ENCODE assay signal across 13 cellular contexts in the genomic region with DNA sequence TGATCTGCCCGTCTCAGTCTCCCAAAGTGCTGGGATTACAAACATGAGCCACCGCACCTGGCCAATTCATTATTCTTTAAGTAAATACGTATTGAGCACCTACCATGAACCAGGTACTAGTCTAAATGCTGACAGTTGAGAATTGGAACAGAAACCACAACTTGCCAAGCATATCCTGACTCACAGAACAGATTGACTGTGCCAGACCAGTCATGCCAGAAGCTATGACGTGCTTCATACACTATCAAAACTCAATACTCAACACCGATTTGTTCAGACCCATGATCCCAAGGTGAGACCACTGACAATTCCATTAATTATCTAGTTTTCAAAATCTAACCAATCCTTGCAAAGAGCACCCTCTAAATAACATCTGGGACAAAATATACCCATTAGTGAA.
DNase-seq lines count a peak whose midpoint lies in the region; ATAC-seq and TF ChIP-seq lines count a peak whose summit lies in the region.
"Had no signal": no experiment of that assay in that cellular context is flagged by ENCODE, and none has a peak within 500 bp of the region (broad histone marks: within the 10 kb centered on the region; RNA-seq: fewer than 3 reads in every experiment).

No MANE protein-coding gene starts in this region.

- no peaks in the 10 kb centered on the region for H3K36me3 Mint-ChIP-seq in activated T-cell treated with anti-CD3 and anti-CD28 coated beads, Interleukin-2, amount 50 U/mL, for 72 hours (ENCODE audit: insufficient read depth in 2 of 2)
- H3K36me3 Mint-ChIP-seq in activated T-cell treated with anti-CD3 and anti-CD28 coated beads, Interleukin-2, amount 50 U/mL, for 24 hours (ENCODE audit: low read depth): no peaks in the 10 kb centered on the region
- peaks cover 0 to 6% (median 0%) of the 10 kb centered on the region in 3 experiments; a peak in 1 of 7 replicates for H3K36me3 Mint-ChIP-seq in H9 (ENCODE audit: insufficient read depth in 1 of 3, low read depth in 3 of 3)

- ATAC-seq in activated T-cell treated with anti-CD3 and anti-CD28 coated beads, Interleukin-2, amount 50 U/mL, for 72 hours (replicated peaks in 1 of 2): peak; percentile 97 to 98
- ATAC-seq in HG02852 (IDR thresholded peaks at IDR 0.05; ENCODE audit: unreplicated experiment): peak; percentile 80

- no peak overlapping the region for H2BK12ac ChIP-seq in H9 (ENCODE audit: insufficient read length, low read depth, low read length)

- H3K27me3 ChIP-seq in OCI-LY3 (ENCODE audit: low read depth, low read length): no peaks in the 10 kb centered on the region
- no peaks in the 10 kb centered on the region for H3K27me3 ChIP-seq in stomach
- H3K27me3 ChIP-seq in H9 (ENCODE audit: insufficient read depth, low read length): no peaks in the 10 kb centered on the region

- no peaks in the 10 kb centered on the region for H3K36me3 ChIP-seq in OCI-LY3 (replicated peaks; ENCODE audit: low read depth, low read length)
- H3K36me3 ChIP-seq in stomach: no peaks in the 10 kb centered on the region
- H3K36me3 ChIP-seq: HAP-1 had no signal

- no peak overlapping the region for H3K4ac ChIP-seq in H9 (ENCODE audit: low read depth, low read length)

- H3K4me1 ChIP-seq in OCI-LY3 (ENCODE audit: low read length) (peaks cover 31% of the 10 kb centered on the region), stomach (peaks cover 11 to 27% (median 14%) of the 10 kb centered on the region in 4 donors), H9 (ENCODE audit: insufficient read depth, low read length) (no peaks in the 10 kb centered on the region; the same call in 1 of the 2 replicates)

- peak overlapping the region; percentile 42 for H3K27ac Mint-ChIP-seq in activated T-cell treated with anti-CD3 and anti-CD28 coated beads, Interleukin-2, amount 50 U/mL, for 72 hours
- H3K27ac Mint-ChIP-seq in activated T-cell treated with anti-CD3 and anti-CD28 coated beads, Interleukin-2, amount 50 U/mL, for 24 hours: no peak overlapping the region
- no peak overlapping the region for H3K27ac Mint-ChIP-seq in H9

- H2AFZ ChIP-seq in OCI-LY3 (ENCODE audit: low read depth, low read length): no peak overlapping the region
- H2AFZ ChIP-seq in H9 (ENCODE audit: low read length): no peak overlapping the region

- WGBS in stomach, 5 donors: 57 to 66% (median 62%) methylated on average over 5 of the region's 5 CpGs
- no CpG with 5 or more reads among the region's 5 CpGs for WGBS in H9 (ENCODE audit: extremely low coverage, insufficient read length, low lambda C conversion rate)

- H2AK5ac ChIP-seq in H9 (ENCODE audit: insufficient read length, low read length): no peak overlapping the region

- no peak overlapping the region for H3T11ph ChIP-seq in H9 (ENCODE audit: low read length)

- H3K4me3 ChIP-seq in OCI-LY3 (ENCODE audit: low read length): peak overlapping the region; percentile 22; the same call in 1 of the 2 replicates
- H3K4me3 ChIP-seq in stomach: no peak overlapping the region
- H3K4me3 ChIP-seq: HAP-1 had no signal

- TF ChIP-seq EP300 in stomach (IDR thresholded peaks at IDR 0.05): no peak

- H2BK20ac ChIP-seq in H9 (ENCODE audit: low read depth, low read length, poor library complexity, severe bottlenecking): no peak overlapping the region

- intact Hi-C loops in stomach (cut with DNase I; ENCODE audit: low total_unique reads): no loop called here

- no peaks in the 10 kb centered on the region for H3K27me3 Mint-ChIP-seq in activated T-cell treated with anti-CD3 and anti-CD28 coated beads, Interleukin-2, amount 50 U/mL, for 72 hours (ENCODE audit: low read depth)
- no peaks in the 10 kb centered on the region for H3K27me3 Mint-ChIP-seq in activated T-cell treated with anti-CD3 and anti-CD28 coated beads, Interleukin-2, amount 50 U/mL, for 24 hours
- H3K27me3 Mint-ChIP-seq in H9 (ENCODE audit: low read depth): no peaks in the 10 kb centered on the region; the same call in 1 of the 2 replicates

- no peak overlapping the region for H3K14ac ChIP-seq in H9 (ENCODE audit: insufficient read depth, low read length)

- no peak overlapping the region for H3K23ac ChIP-seq in H9 (ENCODE audit: insufficient read length, low read depth, low read length)

- H2BK120ac ChIP-seq in H9 (ENCODE audit: low read depth, low read length, poor library complexity, severe bottlenecking): no peak overlapping the region

- peak overlapping the region; percentile 67 for H3K4me2 ChIP-seq in OCI-LY3 (ENCODE audit: low read length)
- H3K4me2 ChIP-seq in H9 (ENCODE audit: insufficient read depth, insufficient read length, low read length): no peak overlapping the region

- H4K20me1 ChIP-seq in OCI-LY3 (ENCODE audit: insufficient read depth, low read length) (no peaks in the 10 kb centered on the region), H9 (ENCODE audit: control insufficient read depth, insufficient read depth, insufficient read length) (no peaks in the 10 kb centered on the region)

- TF ChIP-seq CTCF in OCI-LY3 (IDR thresholded peaks at IDR 0.05; ENCODE audit: low read depth, low read length): no peak
- no peak for TF ChIP-seq CTCF in stomach (IDR thresholded peaks at IDR 0.05)
- TF ChIP-seq CTCF in H9 (conservative IDR thresholded peaks at IDR 0.05): no peak

- peak overlapping the region in 1 of 2 donors; percentile 5 for H3K4me3 Mint-ChIP-seq in activated T-cell treated with anti-CD3 and anti-CD28 coated beads, Interleukin-2, amount 50 U/mL, for 72 hours
- H3K4me3 Mint-ChIP-seq in activated T-cell treated with anti-CD3 and anti-CD28 coated beads, Interleukin-2, amount 50 U/mL, for 24 hours: no peak overlapping the region
- H3K4me3 Mint-ChIP-seq in H9: no peak overlapping the region

- H3K79me1 ChIP-seq in H9 (ENCODE audit: insufficient read depth, low read depth, low read length, poor library complexity, severe bottlenecking): no peaks in the 10 kb centered on the region

- H3K4me1 Mint-ChIP-seq in activated T-cell treated with anti-CD3 and anti-CD28 coated beads, Interleukin-2, amount 50 U/mL, for 72 hours (ENCODE audit: low read depth): peaks cover 10% of the 10 kb centered on the region
- H3K4me1 Mint-ChIP-seq in activated T-cell treated with anti-CD3 and anti-CD28 coated beads, Interleukin-2, amount 50 U/mL, for 24 hours (ENCODE audit: low read depth): peaks cover 4% of the 10 kb centered on the region
- peaks cover 30 to 43% of the 10 kb centered on the region in 2 experiments for H3K4me1 Mint-ChIP-seq in H9

- H3K79me2 ChIP-seq in OCI-LY3 (ENCODE audit: low read length): no peaks in the 10 kb centered on the region
- no peaks in the 10 kb centered on the region for H3K79me2 ChIP-seq in H9 (ENCODE audit: insufficient read depth, low read length)

- no peaks in the 10 kb centered on the region for H3K23me2 ChIP-seq in H9 (ENCODE audit: insufficient read length, low read depth, low read length, poor library complexity, severe bottlenecking)

- H2BK15ac ChIP-seq in H9 (ENCODE audit: low read depth, low read length): no peak overlapping the region

- H3K9me3 Mint-ChIP-seq in activated T-cell treated with anti-CD3 and anti-CD28 coated beads, Interleukin-2, amount 50 U/mL, for 72 hours: peaks cover 0 to 3% of the 10 kb centered on the region in 2 donors
- no peaks in the 10 kb centered on the region for H3K9me3 Mint-ChIP-seq in activated T-cell treated with anti-CD3 and anti-CD28 coated beads, Interleukin-2, amount 50 U/mL, for 24 hours
- no peaks in the 10 kb centered on the region; a peak in 1 of 5 replicates for H3K9me3 Mint-ChIP-seq in H9

- H4K91ac ChIP-seq in H9 (ENCODE audit: insufficient read length, low read depth, low read length): no peak overlapping the region

- H3K9me3 ChIP-seq in OCI-LY3 (ENCODE audit: insufficient read depth, low read length) (no peaks in the 10 kb centered on the region), stomach (no peaks in the 10 kb centered on the region), H9 (ENCODE audit: control insufficient read depth, low read depth, low read length) (no peaks in the 10 kb centered on the region)
- H3K9me3 ChIP-seq: HAP-1 had no signal

- H2BK5ac ChIP-seq in H9 (ENCODE audit: insufficient read length, low read length): no peak overlapping the region

- no peak overlapping the region for H4K5ac ChIP-seq in H9 (ENCODE audit: insufficient read length, low read depth, low read length)

- H3K9ac ChIP-seq in OCI-LY3 (ENCODE audit: low read length) (no peak overlapping the region), H9 (ENCODE audit: extremely low read depth, insufficient read length, low read length) (no peak overlapping the region)

- no peak overlapping the region for H3K56ac ChIP-seq in H9 (ENCODE audit: insufficient read length, low read depth, low read length)

- no peak overlapping the region for H3K18ac ChIP-seq in H9 (ENCODE audit: insufficient read length, low read depth, low read length)

- DNase-seq in activated T-cell treated with anti-CD3 and anti-CD28 coated beads, Interleukin-2, amount 50 U/mL, for 72 hours: peak; percentile 13 to 17
- no peak for DNase-seq in activated T-cell treated with anti-CD3 and anti-CD28 coated beads, Interleukin-2, amount 50 U/mL, for 24 hours
- DNase-seq in stomach: no peak
- DNase-seq in H9: no peak
- DNase-seq in D341Med (ENCODE audit: low spot score): no peak
- DNase-seq in NCI-H187 (lab: John Stamatoyannopoulos, UW): no peak
- DNase-seq: activated CD4-positive, CD25-positive, alpha-beta regulatory T cell; C1 segment of cervical spinal cord; central memory CD4-positive, alpha-beta T cell; NCI-H446 treated with DMSO at 0.1 percent for 48 hours had no signal

- H3K27ac ChIP-seq in OCI-LY3 (ENCODE audit: low read length) (no peak overlapping the region), stomach (peak overlapping the region in 3 of 5 donors; percentile 43 to 77 (median 74)), H9 (ENCODE audit: insufficient read length, low read depth, low read length) (no peak overlapping the region)

- no peak overlapping the region for H4K8ac ChIP-seq in H9 (replicated peaks; ENCODE audit: insufficient read length, low read depth, low read length)

- no peak for TF ChIP-seq POLR2A in stomach (IDR thresholded peaks at IDR 0.05)

Comparison
In these comparisons a context has a peak if more than half of its experiments do, and no peak if none do; other contexts are left out.
1. DNase-seq: peak in activated T-cell treated with anti-CD3 and anti-CD28 coated beads, Interleukin-2, amount 50 U/mL, for 72 hours (2 of 2); none in activated T-cell treated with anti-CD3 and anti-CD28 coated beads, Interleukin-2, amount 50 U/mL, for 24 hours (single experiment), stomach (single experiment), H9 (single experiment), D341Med (single experiment) and NCI-H187 (0 of 2).
2. H3K27ac ChIP-seq: peak in stomach (3 of 5); none in OCI-LY3 (single experiment) and H9 (single experiment).